1 cellular context compared by ENCODE assay signal in the genomic region with DNA sequence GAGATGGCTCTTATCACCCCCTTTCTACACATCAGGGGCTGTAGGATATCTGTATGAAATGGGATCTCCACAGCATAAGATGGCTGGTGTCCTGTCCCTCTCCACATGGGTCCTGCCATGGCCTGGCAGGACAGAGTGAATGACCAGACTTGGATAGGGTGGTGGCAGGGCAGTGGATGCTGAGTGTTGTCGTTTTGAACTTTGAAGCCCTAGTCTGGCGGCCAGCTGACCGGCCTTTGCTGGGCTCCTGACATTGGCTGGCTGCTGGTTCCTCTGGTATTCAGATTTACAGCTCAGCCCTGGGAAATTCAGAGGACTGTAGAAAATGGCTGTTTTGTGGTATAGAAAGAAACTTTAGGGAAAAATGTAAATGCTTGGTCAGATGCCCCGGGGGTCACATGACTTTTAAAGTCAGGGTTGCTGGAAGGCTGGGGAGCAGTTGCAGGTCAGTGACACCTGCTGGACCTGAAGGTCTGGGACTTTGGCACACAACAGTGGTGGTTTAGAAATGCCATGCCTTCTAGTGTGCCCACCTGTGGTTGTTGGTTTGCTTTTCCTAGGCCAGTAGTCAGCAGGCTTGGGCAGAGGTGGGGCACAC.
TF ChIP-seq lines count a peak whose summit lies in the region.

No MANE protein-coding gene starts in this region.

TF ChIP-seq in H1, 55 proteins besides CTCF, POLR2A, EP300 and RAD21:
- no peak for TF ChIP-seq SUZ12 (IDR thresholded peaks at IDR 0.05; ENCODE audit: low read length)
- TF ChIP-seq, protein P1, sequence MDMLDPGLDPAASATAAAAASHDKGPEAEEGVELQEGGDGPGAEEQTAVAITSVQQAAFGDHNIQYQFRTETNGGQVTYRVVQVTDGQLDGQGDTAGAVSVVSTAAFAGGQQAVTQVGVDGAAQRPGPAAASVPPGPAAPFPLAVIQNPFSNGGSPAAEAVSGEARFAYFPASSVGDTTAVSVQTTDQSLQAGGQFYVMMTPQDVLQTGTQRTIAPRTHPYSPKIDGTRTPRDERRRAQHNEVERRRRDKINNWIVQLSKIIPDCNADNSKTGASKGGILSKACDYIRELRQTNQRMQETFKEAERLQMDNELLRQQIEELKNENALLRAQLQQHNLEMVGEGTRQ (IDR thresholded peaks at IDR 0.05; ENCODE audit: low read length), result peak; percentile 37; the same call in 1 of the 2 replicates
